Comparison of ENCODE assay signal across 8 cellular contexts in genomic region chr12:93784339-93785086, GRCh38.
DNase-seq lines count a peak whose midpoint lies in the region; ATAC-seq and TF ChIP-seq lines count a peak whose summit lies in the region.

No MANE protein-coding gene starts in this region.

- peaks cover 84% of the 10 kb centered on the region for H3K4me1 Mint-ChIP-seq in activated naive CD8-positive, alpha-beta T cell treated with anti-CD3 and anti-CD28 coated beads, Interleukin-2, amount 50 U/mL, for 24 hours

- H3K27me3 Mint-ChIP-seq in activated naive CD8-positive, alpha-beta T cell treated with anti-CD3 and anti-CD28 coated beads, Interleukin-2, amount 50 U/mL, for 24 hours, result no peaks in the 10 kb centered on the region

- H3K9me3 Mint-ChIP-seq in activated naive CD8-positive, alpha-beta T cell treated with anti-CD3 and anti-CD28 coated beads, Interleukin-2, amount 50 U/mL, for 24 hours, result peaks cover 17% of the 10 kb centered on the region

- peak; percentile 56 for DNase-seq in Caki2 (ENCODE audit: low read depth)
- DNase-seq in NCI-H2171 (lab: John Stamatoyannopoulos, UW), result peak; percentile 71
- peak; percentile 23 for DNase-seq in activated naive CD8-positive, alpha-beta T cell treated with anti-CD3 and anti-CD28 coated beads, Interleukin-2, amount 50 U/mL, for 24 hours
- DNase-seq in right atrium auricular region (ENCODE audit: low spot score), result peak; percentile 73

- H3K9me3 ChIP-seq in right atrium auricular region, result no peaks in the 10 kb centered on the region
- H3K9me3 ChIP-seq in skeletal muscle tissue (ENCODE audit: control insufficient read depth in 3 of 3, low read length in 3 of 3), result no peaks in the 10 kb centered on the region

- H3K36me3 Mint-ChIP-seq in activated naive CD8-positive, alpha-beta T cell treated with anti-CD3 and anti-CD28 coated beads, Interleukin-2, amount 50 U/mL, for 24 hours (ENCODE audit: low read depth), result peaks cover 28% of the 10 kb centered on the region

- in situ Hi-C loops in Caki2 (cut with HindIII; ENCODE audit: low pct_unique_long_range_greater_than_20kb, low sequenced_read_pairs), result no loop called here

- H3K27ac ChIP-seq in right atrium auricular region (peak overlapping the region; percentile 82 to 84), skeletal muscle tissue (ENCODE audit: low read depth, low read length) (peak overlapping the region; percentile 64)

- no peak overlapping the region for H3K4me3 ChIP-seq in right atrium auricular region
- peak overlapping the region in 1 of 3 donors; percentile 24 for H3K4me3 ChIP-seq in skeletal muscle tissue (ENCODE audit: low read length in 3 of 3)

- H3K4me1 ChIP-seq in right atrium auricular region (peaks cover 0 to 49% of the 10 kb centered on the region in 2 donors), skeletal muscle tissue (ENCODE audit: control insufficient read depth in 3 of 3, insufficient read depth in 3 of 3, low read length in 3 of 3) (peaks cover 20 to 30% (median 30%) of the 10 kb centered on the region in 3 donors)

- peak overlapping the region; percentile 57 to 65 (median 58) for H3K9ac ChIP-seq in skeletal muscle tissue (ENCODE audit: low read depth in 1 of 3, low read length in 3 of 3)

- H3K36me3 ChIP-seq in right atrium auricular region (no peaks in the 10 kb centered on the region), skeletal muscle tissue (ENCODE audit: control insufficient read depth in 3 of 3, insufficient read depth in 3 of 3, low read length in 3 of 3) (no peaks in the 10 kb centered on the region)

- no peak for TF ChIP-seq CTCF in right atrium auricular region (IDR thresholded peaks at IDR 0.05)

- H3K27ac Mint-ChIP-seq in activated naive CD8-positive, alpha-beta T cell treated with anti-CD3 and anti-CD28 coated beads, Interleukin-2, amount 50 U/mL, for 24 hours, result peak overlapping the region; percentile 93

- peak; percentile 52 for ATAC-seq in activated naive CD8-positive, alpha-beta T cell treated with anti-CD3 and anti-CD28 coated beads, Interleukin-2, amount 50 U/mL, for 24 hours
- no peak for ATAC-seq in GM18909 (IDR thresholded peaks at IDR 0.05; ENCODE audit: poor library complexity, unreplicated experiment)
- no peak for ATAC-seq in HG03520 (IDR thresholded peaks at IDR 0.05; ENCODE audit: unreplicated experiment)
- no peak for ATAC-seq in GM21515 (IDR thresholded peaks at IDR 0.05; ENCODE audit: unreplicated experiment)

- peak overlapping the region; percentile 62 for H3K4me3 Mint-ChIP-seq in activated naive CD8-positive, alpha-beta T cell treated with anti-CD3 and anti-CD28 coated beads, Interleukin-2, amount 50 U/mL, for 24 hours

- H3K27me3 ChIP-seq in right atrium auricular region (no peaks in the 10 kb centered on the region), skeletal muscle tissue (ENCODE audit: control insufficient read depth in 3 of 3, insufficient read depth in 3 of 3, low read length in 3 of 3) (no peaks in the 10 kb centered on the region)

Comparison
In these comparisons a context has a peak if more than half of its experiments do, and no peak if none do; other contexts are left out.
1. DNase-seq: peak in every context shown above with its lines; median percentile 73 in right atrium auricular region; 71 in NCI-H2171; 56 in Caki2; 23 in activated naive CD8-positive, alpha-beta T cell treated with anti-CD3 and anti-CD28 coated beads, Interleukin-2, amount 50 U/mL, for 24 hours.